ENCODE assay signal across 8 cellular contexts in genomic region chr18:77899972-77900754, GRCh38.
DNase-seq lines count a peak whose midpoint lies in the region; ATAC-seq and TF ChIP-seq lines count a peak whose summit lies in the region.

No MANE protein-coding gene starts in this region.

- peaks cover 15% of the 10 kb centered on the region for H3K4me1 Mint-ChIP-seq in WTC11
- peaks cover 5% of the 10 kb centered on the region for H3K4me1 Mint-ChIP-seq in central memory CD8-positive, alpha-beta T cell

- DNase-seq in GM12865 (ENCODE audit: low read depth) = peak; percentile 59
- DNase-seq in GM23248 = peak; percentile 72
- DNase-seq in Kasumi-1 (lab: John Stamatoyannopoulos, UW) = peak; percentile 57 to 60
- DNase-seq in WTC11 (ENCODE audit: low spot score) = peak; percentile 70
- DNase-seq in central memory CD8-positive, alpha-beta T cell (ENCODE audit: low spot score in 2 of 2) = peak; percentile 29 to 41
- DNase-seq in left lung = peak in 1 of 2 donors; percentile 87
- DNase-seq in stimulated activated CD4-positive, alpha-beta T cell treated with anti-CD3 and anti-CD28 coated beads, TNF-alpha, amount 100 ng/mL, for 48 hours (ENCODE audit: low read depth in 3 of 3) = peak in 2 of 3 donors; percentile 25 to 37
- DNase-seq in 8988T = no peak

- peak; percentile 97 for ATAC-seq in WTC11
- ATAC-seq in central memory CD8-positive, alpha-beta T cell (replicated peaks; ENCODE audit: extremely low read depth, poor library complexity, severe bottlenecking) = peak; percentile 91
- peak; percentile 98 for ATAC-seq in left lung

- H3K4me1 ChIP-seq in GM23248 (ENCODE audit: insufficient read depth) = no peaks in the 10 kb centered on the region
- H3K4me1 ChIP-seq in left lung = peaks cover 3 to 9% of the 10 kb centered on the region in 2 donors

- H3K4me3 ChIP-seq in GM12865 (ENCODE audit: low read depth, low read length) = no peak overlapping the region; the same call in 1 of the 2 replicates
- H3K4me3 ChIP-seq in GM23248 = peak overlapping the region; percentile 35
- H3K4me3 ChIP-seq in left lung = peak overlapping the region in 1 of 2 donors; percentile 7

- in situ Hi-C loops in GM23248 (cut with MboI) = no loop called here

- no peaks in the 10 kb centered on the region for H3K9me2 ChIP-seq in GM23248 (ENCODE audit: insufficient read depth)

- no peak overlapping the region for H3K27ac Mint-ChIP-seq in WTC11
- no peak overlapping the region for H3K27ac Mint-ChIP-seq in central memory CD8-positive, alpha-beta T cell (ENCODE audit: low read depth)

- peaks cover 16% of the 10 kb centered on the region for H3K9me3 Mint-ChIP-seq in WTC11
- H3K9me3 Mint-ChIP-seq in central memory CD8-positive, alpha-beta T cell = no peaks in the 10 kb centered on the region

- H3K9ac ChIP-seq in GM23248 = no peak overlapping the region

- H3K36me3 Mint-ChIP-seq in WTC11 = no peaks in the 10 kb centered on the region; the same call in none of the 2 replicates
- peaks cover 3% of the 10 kb centered on the region for H3K36me3 Mint-ChIP-seq in central memory CD8-positive, alpha-beta T cell (ENCODE audit: insufficient read depth)

- H3K27me3 Mint-ChIP-seq in WTC11 (ENCODE audit: low read depth) = no peaks in the 10 kb centered on the region; the same call in none of the 2 replicates
- peaks cover 34% of the 10 kb centered on the region for H3K27me3 Mint-ChIP-seq in central memory CD8-positive, alpha-beta T cell

- H3K4me3 Mint-ChIP-seq in WTC11 = peak overlapping the region; percentile 66
- peak overlapping the region; percentile 43 for H3K4me3 Mint-ChIP-seq in central memory CD8-positive, alpha-beta T cell

- H3K36me3 ChIP-seq in GM23248 (ENCODE audit: low read depth) (no peaks in the 10 kb centered on the region), left lung (no peaks in the 10 kb centered on the region)

- intact Hi-C loops in left lung (cut with DNase I) = no loop called here

- no peaks in the 10 kb centered on the region for H3F3A ChIP-seq in GM23248 (ENCODE audit: insufficient read depth)

- peak overlapping the region; percentile 73 for H2AFZ ChIP-seq in GM23248

- H3K4me2 ChIP-seq in GM23248 (ENCODE audit: unreplicated experiment) = peak overlapping the region; percentile 39

- no peaks in the 10 kb centered on the region for H3K79me2 ChIP-seq in GM23248 (ENCODE audit: insufficient read depth)

- H3K9me3 ChIP-seq in GM23248 (ENCODE audit: low read depth) = no peaks in the 10 kb centered on the region
- H3K9me3 ChIP-seq in left lung = no peaks in the 10 kb centered on the region

- CTCF ChIA-PET in WTC11 (lab: Charles Lee) = interaction anchor here (0.6 to 1.3 kb wide), 15 partner anchors 10 to 499 kb away, joined by 3 to 5 read pairs (median 3); no protein-coding TSS in a partner anchor

- WGBS in GM23248 (ENCODE audit: low coverage in 1 of 2, low lambda C conversion rate in 2 of 2, missing lambda C conversion rate in 2 of 2), 2 experiments = 10 to 11% methylated on average over 52 to 63 of the region's 64 CpGs

- TF ChIP-seq CTCF in GM12865 (IDR thresholded peaks at IDR 0.05; ENCODE audit: insufficient read depth, low read depth, low read length, missing control alignments) (peak; percentile 91), WTC11 (IDR thresholded peaks at IDR 0.05) (peak; percentile 57), left lung (IDR thresholded peaks at IDR 0.05) (peak; percentile 70 to 77)

- POLR2A ChIA-PET in WTC11 (lab: Charles Lee) = no interaction called here

- no peaks in the 10 kb centered on the region for H4K20me1 ChIP-seq in GM23248 (ENCODE audit: insufficient read depth)

- H3K27me3 ChIP-seq in GM23248 (replicated peaks; ENCODE audit: insufficient read depth) = no peaks in the 10 kb centered on the region
- H3K27me3 ChIP-seq in left lung = peaks cover 5 to 29% of the 10 kb centered on the region in 2 donors

- H3K27ac ChIP-seq in GM23248 (no peak overlapping the region), left lung (no peak overlapping the region)

TF ChIP-seq in WTC11, 78 proteins besides CTCF, POLR2A, EP300 and RAD21:
- 0 out of 2 replicates have a peak, but pooled peaks have one; percentile 19 for TF ChIP-seq FOXP4 (CRISPR knock-in tag; IDR thresholded peaks at IDR 0.05)
- TF ChIP-seq FOXP1 (CRISPR knock-in tag; IDR thresholded peaks at IDR 0.05; ENCODE audit: borderline replicate concordance) = no peak
- TF ChIP-seq, protein P1, sequence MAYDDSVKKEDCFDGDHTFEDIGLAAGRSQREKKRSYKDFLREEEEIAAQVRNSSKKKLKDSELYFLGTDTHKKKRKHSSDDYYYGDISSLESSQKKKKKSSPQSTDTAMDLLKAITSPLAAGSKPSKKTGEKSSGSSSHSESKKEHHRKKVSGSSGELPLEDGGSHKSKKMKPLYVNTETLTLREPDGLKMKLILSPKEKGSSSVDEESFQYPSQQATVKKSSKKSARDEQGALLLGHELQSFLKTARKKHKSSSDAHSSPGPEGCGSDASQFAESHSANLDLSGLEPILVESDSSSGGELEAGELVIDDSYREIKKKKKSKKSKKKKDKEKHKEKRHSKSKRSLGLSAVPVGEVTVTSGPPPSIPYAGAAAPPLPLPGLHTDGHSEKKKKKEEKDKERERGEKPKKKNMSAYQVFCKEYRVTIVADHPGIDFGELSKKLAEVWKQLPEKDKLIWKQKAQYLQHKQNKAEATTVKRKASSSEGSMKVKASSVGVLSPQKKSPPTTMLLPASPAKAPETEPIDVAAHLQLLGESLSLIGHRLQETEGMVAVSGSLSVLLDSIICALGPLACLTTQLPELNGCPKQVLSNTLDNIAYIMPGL (CRISPR knock-in tag; IDR thresholded peaks at IDR 0.05) = 0 out of 2 replicates have a peak, but pooled peaks have one; percentile 35
- 0 out of 2 replicates have a peak, but pooled peaks have one; percentile 54 for TF ChIP-seq KAT7 (CRISPR knock-in tag; IDR thresholded peaks at IDR 0.05; ENCODE audit: borderline replicate concordance)
- TF ChIP-seq, protein P2, sequence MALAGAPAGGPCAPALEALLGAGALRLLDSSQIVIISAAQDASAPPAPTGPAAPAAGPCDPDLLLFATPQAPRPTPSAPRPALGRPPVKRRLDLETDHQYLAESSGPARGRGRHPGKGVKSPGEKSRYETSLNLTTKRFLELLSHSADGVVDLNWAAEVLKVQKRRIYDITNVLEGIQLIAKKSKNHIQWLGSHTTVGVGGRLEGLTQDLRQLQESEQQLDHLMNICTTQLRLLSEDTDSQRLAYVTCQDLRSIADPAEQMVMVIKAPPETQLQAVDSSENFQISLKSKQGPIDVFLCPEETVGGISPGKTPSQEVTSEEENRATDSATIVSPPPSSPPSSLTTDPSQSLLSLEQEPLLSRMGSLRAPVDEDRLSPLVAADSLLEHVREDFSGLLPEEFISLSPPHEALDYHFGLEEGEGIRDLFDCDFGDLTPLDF (CRISPR knock-in tag; IDR thresholded peaks at IDR 0.05) = no peak
- TF ChIP-seq GTF2I (CRISPR knock-in tag; conservative IDR thresholded peaks at IDR 0.05) = no peak
